24 cellular contexts compared by ENCODE assay signal in the genomic region with DNA sequence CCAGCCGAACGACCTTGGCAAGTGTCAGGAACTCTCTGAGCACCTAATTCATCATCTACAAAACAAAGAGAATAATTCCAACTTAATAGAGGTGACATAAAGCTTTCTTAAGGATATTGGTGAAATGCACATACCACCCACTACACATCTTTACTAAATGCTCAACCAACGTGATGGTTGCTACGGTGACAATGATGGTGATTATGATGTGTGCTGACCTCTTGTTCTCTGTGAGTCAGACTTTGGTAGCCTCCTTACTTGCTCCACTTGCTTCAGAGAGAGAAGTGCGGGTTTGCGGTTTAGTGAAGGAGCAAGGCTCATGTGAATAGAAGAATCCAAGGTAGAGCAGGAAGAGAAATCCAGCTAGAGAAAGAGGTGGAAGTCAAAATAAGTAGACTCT. TPM values are rescaled to one million over a fixed set of nuclear protein-coding genes. Genes with fewer than 3 reads are reported as not detected.
DNase-seq lines count a peak whose midpoint lies in the region; FAIRE-seq and TF ChIP-seq lines count a peak whose summit lies in the region.
"Had no signal": no experiment of that assay in that cellular context is flagged by ENCODE, and none has a peak within 500 bp of the region (broad histone marks: within the 10 kb centered on the region; RNA-seq: fewer than 3 reads in every experiment).

No MANE protein-coding gene starts in this region.

- H3K27me3 ChIP-seq in mammary epithelial cell (ENCODE audit: insufficient read depth, low read length), result no peaks in the 10 kb centered on the region
- H3K27me3 ChIP-seq: cardiac muscle cell, MG63, pancreas, testis had no signal

- H3K27ac ChIP-seq in mammary epithelial cell (ENCODE audit: insufficient read depth, low read depth, low read length), result no peak overlapping the region
- H3K27ac ChIP-seq: cardiac muscle cell, pancreas, skin epidermis, testis had no signal

- peak; percentile 66 for FAIRE-seq in GM12892 (lab: Jason Lieb, UNC)
- FAIRE-seq: D721Med, HepG2, pancreas had no signal

- intact Hi-C loops in mammary epithelial cell (cut with micrococcal nuclease), result no loop called here

- no peaks in the 10 kb centered on the region for H3K4me1 ChIP-seq in mammary epithelial cell (ENCODE audit: insufficient read depth, low read length)
- H3K4me1 ChIP-seq: pancreas, testis had no signal

- H2AFZ ChIP-seq in mammary epithelial cell (ENCODE audit: low read depth, low read length), result no peak overlapping the region

- TF ChIP-seq POLR2A in GM12892 (IDR thresholded peaks at IDR 0.05; ENCODE audit: low read depth, low read length), result no peak

- no peak for TF ChIP-seq CTCF in mammary epithelial cell (conservative IDR thresholded peaks at IDR 0.05 in 1 of 2, IDR thresholded peaks at IDR 0.05 in 1 of 2; ENCODE audit: extremely low read depth in 1 of 2, insufficient read depth in 1 of 2, low read depth in 1 of 2, low read length in 2 of 2)
- peak; percentile 2 for TF ChIP-seq CTCF in retinal pigment epithelial cell (conservative IDR thresholded peaks at IDR 0.05; ENCODE audit: low read depth, low read length)

- H3K4me2 ChIP-seq in mammary epithelial cell (ENCODE audit: insufficient read depth, low read depth, low read length), result no peak overlapping the region

- H3K9ac ChIP-seq in mammary epithelial cell (ENCODE audit: insufficient read depth, low read length), result no peak overlapping the region

- CTCF ChIA-PET in mammary epithelial cell (lab: Charles Lee; ENCODE audit: low non-redundant PET), result no interaction called here

- no peak for DNase-seq in GM12892 (ENCODE audit: insufficient read length)
- DNase-seq in LHCN-M2 (ENCODE audit: low read depth), result peak; percentile 76
- DNase-seq in mammary epithelial cell, result peak; percentile 30
- peak; percentile 64 for DNase-seq in retinal pigment epithelial cell (ENCODE audit: low read depth)
- DNase-seq in hepatic stellate cell (ENCODE audit: low spot score), result no peak
- DNase-seq in NCI-H187 treated with DMSO at 0.1 percent for 48 hours (lab: John Stamatoyannopoulos, UW), result no peak
- no peak for DNase-seq in putamen (ENCODE audit: low spot score)
- DNase-seq: activated CD4-positive, alpha-beta memory T cell treated with anti-CD3 and anti-CD28 coated beads, Interleukin-2, amount 10 ng/mL, durations not matched to agents 7 days and 5 days; activated T-cell treated with anti-CD3 and anti-CD28 coated beads, Interleukin-2, amount 50 U/mL, for 1 hour; erythroblast; glutamatergic neuron; MG63; naive B cell; NCI-H1694; pancreas; stimulated activated CD4-positive, alpha-beta T cell treated with anti-CD3 and anti-CD28 coated beads, Interleukin-2, amount 100 ng/mL, for 48 hours; testis had no signal

- no peaks in the 10 kb centered on the region for H4K20me1 ChIP-seq in mammary epithelial cell (ENCODE audit: insufficient read depth, low read length)

- H3K4me3 ChIP-seq in mammary epithelial cell (replicated peaks in 1 of 3; ENCODE audit: insufficient read depth in 1 of 3, low read depth in 2 of 3, low read length in 3 of 3) (no peak overlapping the region), retinal pigment epithelial cell (ENCODE audit: low read length) (no peak overlapping the region)
- H3K4me3 ChIP-seq: cardiac muscle cell, lung, MG63, pancreas, skin epidermis, testis had no signal

- H3K79me2 ChIP-seq in mammary epithelial cell (ENCODE audit: insufficient read depth, low read length), result no peaks in the 10 kb centered on the region

- in situ Hi-C loops in mammary epithelial cell (cut with MboI; ENCODE audit: low sequenced_read_pairs in 2 of 2), result no loop called here

- BruUV-seq in mammary epithelial cell (replicated peaks; lab: Mats Ljungman, UMichigan), result no TSS peak

- dilution Hi-C loops in mammary epithelial cell (cut with HindIII; ENCODE audit: low sequenced_read_pairs), result no loop called here

- H3K36me3 ChIP-seq in mammary epithelial cell (ENCODE audit: insufficient read depth, low read length), result no peaks in the 10 kb centered on the region
- H3K36me3 ChIP-seq: cardiac muscle cell, MG63, pancreas had no signal

- 76% methylated on average over 6 of the region's 6 CpGs for whole genome bisulfite sequencing in mammary epithelial cell (ENCODE audit: low coverage, missing lambda C conversion rate)

- H3K9me3 ChIP-seq in mammary epithelial cell (replicated peaks; ENCODE audit: insufficient read depth, low read length), result no peaks in the 10 kb centered on the region
- H3K9me3 ChIP-seq: MG63, pancreas, testis had no signal

RNA-seq across cellular contexts. Expression of gene CLNK, which starts 52.8 kb away (rescaled TPM):
- polyA plus RNA-seq in GM12892 (2012; ENCODE audit: missing spikeins), result 5.8 TPM
- total RNA-seq in LHCN-M2 (2014; rRNA removed), result not detected in 2 replicates
- polyA plus RNA-seq in LHCN-M2 (2012), result not detected
- total RNA-seq in mammary epithelial cell, result not detected
- not detected for polyA plus RNA-seq in mammary epithelial cell
- not detected for polyA minus RNA-seq in mammary epithelial cell
- total RNA-seq: cardiac muscle cell, H4, HepG2, NCI-H460 had no signal
- polyA plus RNA-seq: cardiac muscle cell, HepG2 had no signal

Comparison
In these comparisons a context has a peak if more than half of its experiments do, and no peak if none do; other contexts are left out.
1. DNase-seq: peak in LHCN-M2 (single experiment), mammary epithelial cell (single experiment) and retinal pigment epithelial cell (single experiment); none in GM12892 (single experiment), hepatic stellate cell (single experiment), NCI-H187 treated with DMSO at 0.1 percent for 48 hours (single experiment) and putamen (single experiment).